1 cellular context compared by ENCODE assay signal in genomic region chr14:52791204-52792096, GRCh38.
TF ChIP-seq lines count a peak whose summit lies in the region.

Gene GNPNAT1, minus strand, starts transcription at chr14:52791607. Its CDS starts 6,957 bp downstream, at chr14:52784650.

TF ChIP-seq in HepG2, 621 proteins besides CTCF, POLR2A, EP300 and RAD21 (continued from another document and continues in another):
- TF ChIP-seq ZHX1 (CRISPR knock-in tag; IDR thresholded peaks at IDR 0.05; ENCODE audit: low read depth) (no peak; the same call in 1 of the 2 replicates), NFKB2 (CRISPR knock-in tag; IDR thresholded peaks at IDR 0.05; ENCODE audit: borderline replicate concordance) (peak; percentile 97; the same call in 1 of the 2 replicates), ELF3 (CRISPR knock-in tag; IDR thresholded peaks at IDR 0.05) (no peak), ZNF260 (CRISPR knock-in tag; IDR thresholded peaks at IDR 0.05; ENCODE audit: borderline replicate concordance, low read depth) (no peak), ZSCAN12 (CRISPR knock-in tag; IDR thresholded peaks at IDR 0.05) (no peak), MTA1 (CRISPR knock-in tag; IDR thresholded peaks at IDR 0.05; ENCODE audit: borderline replicate concordance) (peak; percentile 76; the same call in 1 of the 2 replicates), AGO1 (IDR thresholded peaks at IDR 0.05; ENCODE audit: low read depth, low read length, poor library complexity, severe bottlenecking) (peak; percentile 43), ZNF567 (CRISPR knock-in tag; IDR thresholded peaks at IDR 0.05; ENCODE audit: borderline replicate concordance) (no peak; the same call in 1 of the 2 replicates), ATAD3A (CRISPR knock-in tag; IDR thresholded peaks at IDR 0.05) (no peak; the same call in 1 of the 2 replicates), ZFX (CRISPR knock-in tag; IDR thresholded peaks at IDR 0.05; ENCODE audit: low read depth) (peak; percentile 98), ZNF616 (CRISPR knock-in tag; IDR thresholded peaks at IDR 0.05; ENCODE audit: low read depth) (no peak; the same call in 1 of the 2 replicates), ZNF33B (CRISPR knock-in tag; IDR thresholded peaks at IDR 0.05) (0 out of 2 replicates have a peak, but pooled peaks have one; percentile 10), PCBP2 (optimal IDR thresholded peaks at IDR 0.05; ENCODE audit: low read depth, low read length, poor library complexity, severe bottlenecking) (no peak), PRPF4 (IDR thresholded peaks at IDR 0.05; ENCODE audit: low read depth, low read length, poor library complexity, severe bottlenecking) (no peak), ZFP1 (CRISPR knock-in tag; IDR thresholded peaks at IDR 0.05) (peak; percentile 65; the same call in 1 of the 2 replicates), PITX1 (CRISPR knock-in tag; IDR thresholded peaks at IDR 0.05) (peak; percentile 97), PLRG1 (conservative IDR thresholded peaks at IDR 0.05) (no peak), CENPX (CRISPR knock-in tag; IDR thresholded peaks at IDR 0.05) (no peak), ZNF547 (CRISPR knock-in tag; IDR thresholded peaks at IDR 0.05) (peak; percentile 88), MBNL3 (CRISPR knock-in tag; conservative IDR thresholded peaks at IDR 0.05) (no peak), GPN1 (CRISPR knock-in tag; IDR thresholded peaks at IDR 0.05; ENCODE audit: borderline replicate concordance) (0 out of 2 replicates have a peak, but pooled peaks have one; percentile 51), ZNF790 (CRISPR knock-in tag; IDR thresholded peaks at IDR 0.05; ENCODE audit: borderline replicate concordance) (peak; percentile 50; the same call in 1 of the 2 replicates), MAFK (conservative IDR thresholded peaks at IDR 0.05 in 1 of 2, IDR thresholded peaks at IDR 0.05 in 1 of 2; ENCODE audit: low read length in 2 of 2) (no peak), ETV6 (CRISPR knock-in tag; conservative IDR thresholded peaks at IDR 0.05) (peak; percentile 74; the same call in 1 of the 2 replicates), ZBTB25 (CRISPR knock-in tag; IDR thresholded peaks at IDR 0.05) (peak; percentile 70; the same call in 1 of the 2 replicates), ZFP37 (CRISPR knock-in tag; IDR thresholded peaks at IDR 0.05; ENCODE audit: borderline replicate concordance) (no peak; the same call in 1 of the 2 replicates), KLF12 (CRISPR knock-in tag; IDR thresholded peaks at IDR 0.05; ENCODE audit: borderline replicate concordance) (peak; percentile 64; the same call in 1 of the 2 replicates), MAZ (IDR thresholded peaks at IDR 0.05; ENCODE audit: borderline replicate concordance, low read depth, low read length) (peak; percentile 81; the same call in 1 of the 2 replicates), MAZ (CRISPR knock-in tag; IDR thresholded peaks at IDR 0.05; ENCODE audit: low read depth) (peak; percentile 95), ZNF496 (CRISPR knock-in tag; IDR thresholded peaks at IDR 0.05; ENCODE audit: insufficient replicate concordance) (no peak), ZNF589 (CRISPR knock-in tag; conservative IDR thresholded peaks at IDR 0.05) (no peak; the same call in 1 of the 2 replicates), FOXC1 (CRISPR knock-in tag; IDR thresholded peaks at IDR 0.05; ENCODE audit: borderline replicate concordance) (peak; percentile 84), NFATC3 (CRISPR knock-in tag; IDR thresholded peaks at IDR 0.05) (no peak), JUNB (CRISPR knock-in tag; IDR thresholded peaks at IDR 0.05; ENCODE audit: borderline replicate concordance) (no peak)
- TF ChIP-seq, protein P1, sequence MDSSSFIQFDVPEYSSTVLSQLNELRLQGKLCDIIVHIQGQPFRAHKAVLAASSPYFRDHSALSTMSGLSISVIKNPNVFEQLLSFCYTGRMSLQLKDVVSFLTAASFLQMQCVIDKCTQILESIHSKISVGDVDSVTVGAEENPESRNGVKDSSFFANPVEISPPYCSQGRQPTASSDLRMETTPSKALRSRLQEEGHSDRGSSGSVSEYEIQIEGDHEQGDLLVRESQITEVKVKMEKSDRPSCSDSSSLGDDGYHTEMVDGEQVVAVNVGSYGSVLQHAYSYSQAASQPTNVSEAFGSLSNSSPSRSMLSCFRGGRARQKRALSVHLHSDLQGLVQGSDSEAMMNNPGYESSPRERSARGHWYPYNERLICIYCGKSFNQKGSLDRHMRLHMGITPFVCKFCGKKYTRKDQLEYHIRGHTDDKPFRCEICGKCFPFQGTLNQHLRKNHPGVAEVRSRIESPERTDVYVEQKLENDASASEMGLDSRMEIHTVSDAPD (CRISPR knock-in tag; IDR thresholded peaks at IDR 0.05): peak; percentile 90
- TF ChIP-seq, protein P2, sequence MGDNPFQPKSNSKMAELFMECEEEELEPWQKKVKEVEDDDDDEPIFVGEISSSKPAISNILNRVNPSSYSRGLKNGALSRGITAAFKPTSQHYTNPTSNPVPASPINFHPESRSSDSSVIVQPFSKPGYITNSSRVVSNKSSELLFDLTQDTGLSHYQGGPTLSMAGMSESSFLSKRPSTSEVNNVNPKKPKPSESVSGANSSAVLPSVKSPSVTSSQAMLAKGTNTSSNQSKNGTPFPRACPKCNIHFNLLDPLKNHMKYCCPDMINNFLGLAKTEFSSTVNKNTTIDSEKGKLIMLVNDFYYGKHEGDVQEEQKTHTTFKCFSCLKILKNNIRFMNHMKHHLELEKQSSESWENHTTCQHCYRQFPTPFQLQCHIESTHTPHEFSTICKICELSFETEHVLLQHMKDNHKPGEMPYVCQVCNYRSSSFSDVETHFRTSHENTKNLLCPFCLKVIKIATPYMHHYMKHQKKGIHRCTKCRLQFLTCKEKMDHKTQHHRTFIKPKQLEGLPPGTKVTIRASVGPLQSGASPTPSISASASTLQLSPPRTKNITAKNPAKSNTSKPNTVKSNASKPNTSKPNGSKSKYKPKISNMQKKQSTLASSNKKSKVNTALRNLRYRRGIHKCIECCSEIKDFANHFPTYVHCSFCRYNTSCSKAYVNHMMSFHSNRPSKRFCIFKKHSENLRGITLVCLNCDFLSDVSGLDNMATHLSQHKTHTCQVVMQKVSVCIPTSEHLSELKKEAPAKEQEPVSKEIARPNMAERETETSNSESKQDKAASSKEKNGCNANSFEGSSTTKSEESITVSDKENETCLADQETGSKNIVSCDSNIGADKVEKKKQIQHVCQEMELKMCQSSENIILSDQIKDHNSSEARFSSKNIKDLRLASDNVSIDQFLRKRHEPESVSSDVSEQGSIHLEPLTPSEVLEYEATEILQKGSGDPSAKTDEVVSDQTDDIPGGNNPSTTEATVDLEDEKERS (CRISPR knock-in tag; IDR thresholded peaks at IDR 0.05): no peak
- TF ChIP-seq, protein P3, sequence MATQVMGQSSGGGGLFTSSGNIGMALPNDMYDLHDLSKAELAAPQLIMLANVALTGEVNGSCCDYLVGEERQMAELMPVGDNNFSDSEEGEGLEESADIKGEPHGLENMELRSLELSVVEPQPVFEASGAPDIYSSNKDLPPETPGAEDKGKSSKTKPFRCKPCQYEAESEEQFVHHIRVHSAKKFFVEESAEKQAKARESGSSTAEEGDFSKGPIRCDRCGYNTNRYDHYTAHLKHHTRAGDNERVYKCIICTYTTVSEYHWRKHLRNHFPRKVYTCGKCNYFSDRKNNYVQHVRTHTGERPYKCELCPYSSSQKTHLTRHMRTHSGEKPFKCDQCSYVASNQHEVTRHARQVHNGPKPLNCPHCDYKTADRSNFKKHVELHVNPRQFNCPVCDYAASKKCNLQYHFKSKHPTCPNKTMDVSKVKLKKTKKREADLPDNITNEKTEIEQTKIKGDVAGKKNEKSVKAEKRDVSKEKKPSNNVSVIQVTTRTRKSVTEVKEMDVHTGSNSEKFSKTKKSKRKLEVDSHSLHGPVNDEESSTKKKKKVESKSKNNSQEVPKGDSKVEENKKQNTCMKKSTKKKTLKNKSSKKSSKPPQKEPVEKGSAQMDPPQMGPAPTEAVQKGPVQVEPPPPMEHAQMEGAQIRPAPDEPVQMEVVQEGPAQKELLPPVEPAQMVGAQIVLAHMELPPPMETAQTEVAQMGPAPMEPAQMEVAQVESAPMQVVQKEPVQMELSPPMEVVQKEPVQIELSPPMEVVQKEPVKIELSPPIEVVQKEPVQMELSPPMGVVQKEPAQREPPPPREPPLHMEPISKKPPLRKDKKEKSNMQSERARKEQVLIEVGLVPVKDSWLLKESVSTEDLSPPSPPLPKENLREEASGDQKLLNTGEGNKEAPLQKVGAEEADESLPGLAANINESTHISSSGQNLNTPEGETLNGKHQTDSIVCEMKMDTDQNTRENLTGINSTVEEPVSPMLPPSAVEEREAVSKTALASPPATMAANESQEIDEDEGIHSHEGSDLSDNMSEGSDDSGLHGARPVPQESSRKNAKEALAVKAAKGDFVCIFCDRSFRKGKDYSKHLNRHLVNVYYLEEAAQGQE (IDR thresholded peaks at IDR 0.05; ENCODE audit: borderline replicate concordance in 1 of 2, low read depth in 1 of 2, low read length in 2 of 2): no peak
- TF ChIP-seq, protein P4, sequence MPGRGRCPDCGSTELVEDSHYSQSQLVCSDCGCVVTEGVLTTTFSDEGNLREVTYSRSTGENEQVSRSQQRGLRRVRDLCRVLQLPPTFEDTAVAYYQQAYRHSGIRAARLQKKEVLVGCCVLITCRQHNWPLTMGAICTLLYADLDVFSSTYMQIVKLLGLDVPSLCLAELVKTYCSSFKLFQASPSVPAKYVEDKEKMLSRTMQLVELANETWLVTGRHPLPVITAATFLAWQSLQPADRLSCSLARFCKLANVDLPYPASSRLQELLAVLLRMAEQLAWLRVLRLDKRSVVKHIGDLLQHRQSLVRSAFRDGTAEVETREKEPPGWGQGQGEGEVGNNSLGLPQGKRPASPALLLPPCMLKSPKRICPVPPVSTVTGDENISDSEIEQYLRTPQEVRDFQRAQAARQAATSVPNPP (CRISPR knock-in tag; IDR thresholded peaks at IDR 0.05): peak; percentile 92
- TF ChIP-seq, protein P5, sequence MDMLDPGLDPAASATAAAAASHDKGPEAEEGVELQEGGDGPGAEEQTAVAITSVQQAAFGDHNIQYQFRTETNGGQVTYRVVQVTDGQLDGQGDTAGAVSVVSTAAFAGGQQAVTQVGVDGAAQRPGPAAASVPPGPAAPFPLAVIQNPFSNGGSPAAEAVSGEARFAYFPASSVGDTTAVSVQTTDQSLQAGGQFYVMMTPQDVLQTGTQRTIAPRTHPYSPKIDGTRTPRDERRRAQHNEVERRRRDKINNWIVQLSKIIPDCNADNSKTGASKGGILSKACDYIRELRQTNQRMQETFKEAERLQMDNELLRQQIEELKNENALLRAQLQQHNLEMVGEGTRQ (IDR thresholded peaks at IDR 0.05; ENCODE audit: low read depth, low read length): no peak
- TF ChIP-seq, protein P5 (CRISPR knock-in tag; IDR thresholded peaks at IDR 0.05; ENCODE audit: borderline replicate concordance): no peak
- TF ChIP-seq, protein P6, sequence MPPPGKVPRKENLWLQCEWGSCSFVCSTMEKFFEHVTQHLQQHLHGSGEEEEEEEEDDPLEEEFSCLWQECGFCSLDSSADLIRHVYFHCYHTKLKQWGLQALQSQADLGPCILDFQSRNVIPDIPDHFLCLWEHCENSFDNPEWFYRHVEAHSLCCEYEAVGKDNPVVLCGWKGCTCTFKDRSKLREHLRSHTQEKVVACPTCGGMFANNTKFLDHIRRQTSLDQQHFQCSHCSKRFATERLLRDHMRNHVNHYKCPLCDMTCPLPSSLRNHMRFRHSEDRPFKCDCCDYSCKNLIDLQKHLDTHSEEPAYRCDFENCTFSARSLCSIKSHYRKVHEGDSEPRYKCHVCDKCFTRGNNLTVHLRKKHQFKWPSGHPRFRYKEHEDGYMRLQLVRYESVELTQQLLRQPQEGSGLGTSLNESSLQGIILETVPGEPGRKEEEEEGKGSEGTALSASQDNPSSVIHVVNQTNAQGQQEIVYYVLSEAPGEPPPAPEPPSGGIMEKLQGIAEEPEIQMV (CRISPR knock-in tag; IDR thresholded peaks at IDR 0.05; ENCODE audit: low read depth): peak; percentile 68; the same call in 1 of the 2 replicates
